20 cellular contexts compared by ENCODE assay signal in the genomic region with DNA sequence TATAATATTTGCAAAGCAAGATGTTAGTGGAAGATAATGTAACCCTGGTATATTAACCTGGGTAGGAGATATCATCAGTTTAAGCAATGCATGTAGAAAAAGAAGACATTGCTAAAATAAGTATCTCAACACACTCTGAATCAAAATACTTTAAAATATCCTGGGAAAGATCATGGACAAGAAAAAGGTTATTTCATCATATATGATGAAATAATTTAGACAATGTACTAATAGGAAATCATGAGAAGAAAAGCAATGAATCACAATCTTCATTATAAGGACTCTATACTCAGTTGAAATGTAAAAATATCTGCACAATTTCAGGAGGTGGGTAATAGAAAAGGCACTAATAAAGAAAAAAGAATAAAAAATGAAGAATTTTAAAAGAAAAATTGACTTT.
A peak's percentile ranks its signal among the peaks of the same experiment; 100 is the strongest.
DNase-seq lines count a peak whose midpoint lies in the region; ATAC-seq, FAIRE-seq and TF ChIP-seq lines count a peak whose summit lies in the region.
"Had no signal": no experiment of that assay in that cellular context is flagged by ENCODE, and none has a peak within 500 bp of the region (broad histone marks: within the 10 kb centered on the region; RNA-seq: fewer than 3 reads in every experiment).

No MANE protein-coding gene starts in this region.

- no peak overlapping the region for H2AFZ ChIP-seq in K562 (ENCODE audit: low read depth, low read length)

- POLR2A ChIA-PET in K562 (lab: Yijun Ruan, JAX) = no interaction called here

- intact Hi-C loops in K562 (cut with micrococcal nuclease) (no loop called here), right lobe of liver (cut with DNase I) (no loop called here)

- no peak for TF ChIP-seq POLR2A in K562 (conservative IDR thresholded peaks at IDR 0.05)
- no peak for TF ChIP-seq POLR2A in right lobe of liver (IDR thresholded peaks at IDR 0.05)

- BruUV-seq in K562 (replicated peaks; lab: Mats Ljungman, UMichigan) = no TSS peak

- H3K4me1 ChIP-seq in K562 (replicated peaks in 1 of 2; ENCODE audit: control insufficient read depth in 2 of 2, insufficient read depth in 2 of 2, low read length in 2 of 2) (no peaks in the 10 kb centered on the region), right lobe of liver (peaks cover 0 to 74% (median 13%) of the 10 kb centered on the region in 4 donors)

- no peaks in the 10 kb centered on the region for H4K20me1 ChIP-seq in K562 (replicated peaks; ENCODE audit: control insufficient read depth, insufficient read depth, low read length)

- DNase-seq in HCEC 1CT (peak; percentile 3), K562 (ENCODE audit: extremely low read depth in 1 of 4, low spot score in 3 of 4) (no peak), epithelial cell of prostate (ENCODE audit: low read depth, low spot score) (no peak), right lobe of liver (no peak), Kasumi-1 (lab: John Stamatoyannopoulos, UW) (no peak), NOMO-1 treated with dmso at 0.1 percent for 144 hours (lab: John Stamatoyannopoulos, UW; ENCODE audit: unreplicated experiment) (no peak)
- DNase-seq: C1 segment of cervical spinal cord; Calu3; CD4-positive, alpha-beta T cell; DMS 273 treated with DMSO at 0.1 percent for 48 hours; GOT3; H9; HFFc6; IMR-90 had no signal

- H3K36me3 ChIP-seq in K562 (ENCODE audit: control insufficient read depth, insufficient read depth, low read length) (no peaks in the 10 kb centered on the region), right lobe of liver (no peaks in the 10 kb centered on the region)

- H3K4me3 ChIP-seq in K562 = no peak overlapping the region
- H3K4me3 ChIP-seq in right lobe of liver = no peak overlapping the region
- H3K4me3 ChIP-seq: GM12878 had no signal

- no peaks in the 10 kb centered on the region for H3K9me1 ChIP-seq in K562 (ENCODE audit: control insufficient read depth, insufficient read depth, low read length)

- no peak overlapping the region for H3K9ac ChIP-seq in K562 (ENCODE audit: insufficient read depth in 1 of 2, low read depth in 2 of 2, low read length in 2 of 2)

- no peak for ATAC-seq in K562
- ATAC-seq in right lobe of liver = no peak
- no peak for ATAC-seq in GM21390 (IDR thresholded peaks at IDR 0.05; ENCODE audit: unreplicated experiment)
- ATAC-seq in HG03342 (IDR thresholded peaks at IDR 0.05; ENCODE audit: unreplicated experiment) = no peak
- ATAC-seq: GM12878 had no signal

- no peaks in the 10 kb centered on the region for H3K9me3 ChIP-seq in K562 (replicated peaks; ENCODE audit: control insufficient read depth, insufficient read depth, low read depth, low read length)
- no peaks in the 10 kb centered on the region for H3K9me3 ChIP-seq in right lobe of liver

- no peaks in the 10 kb centered on the region for H3K79me2 ChIP-seq in K562 (ENCODE audit: control insufficient read depth, insufficient read depth, low read length)

- in situ Hi-C loops in K562 (cut with MboI) = loop anchor here (10.0 kb wide), 1 partner anchor 125 kb away; no protein-coding TSS in a partner anchor

- CTCF ChIA-PET in K562 (lab: Yijun Ruan, JAX; ENCODE audit: low intra/inter-chr PET ratio) = no interaction called here

- H3K27ac ChIP-seq in K562 (ENCODE audit: extremely low read depth, low read depth, low read length) = no peak overlapping the region
- H3K27ac ChIP-seq in epithelial cell of prostate = peak overlapping the region; percentile 8
- H3K27ac ChIP-seq in right lobe of liver = peak overlapping the region; percentile 35 to 83 (median 73)
- H3K27ac ChIP-seq: HL-60 had no signal

- FAIRE-seq in K562 (lab: Jason Lieb, UNC) = no peak
- FAIRE-seq: A204.1, GM12878, GM18507 had no signal

- TF ChIP-seq CTCF in K562 (IDR thresholded peaks at IDR 0.05 in 2 of 3, conservative IDR thresholded peaks at IDR 0.05 in 1 of 3; ENCODE audit: insufficient read depth in 2 of 3, low read depth in 1 of 3, low read length in 3 of 3) = no peak
- TF ChIP-seq CTCF in right lobe of liver (IDR thresholded peaks at IDR 0.05) = no peak

- H3K27me3 ChIP-seq in K562 (ENCODE audit: control insufficient read depth in 2 of 2, insufficient read depth in 2 of 2, low read length in 2 of 2) = no peaks in the 10 kb centered on the region
- no peaks in the 10 kb centered on the region for H3K27me3 ChIP-seq in right lobe of liver

- no peak for TF ChIP-seq RAD21 in K562 (CRISPR knock-in tag; conservative IDR thresholded peaks at IDR 0.05 in 1 of 2, IDR thresholded peaks at IDR 0.05 in 1 of 2)

- no peak overlapping the region for H3K4me2 ChIP-seq in K562 (ENCODE audit: insufficient read depth, low read length)

- TF ChIP-seq EP300 in K562 (IDR thresholded peaks at IDR 0.05; ENCODE audit: low read length) = no peak

TF ChIP-seq in K562, 482 proteins besides CTCF, POLR2A, EP300 and RAD21:
- TF ChIP-seq CBFA2T2 (conservative IDR thresholded peaks at IDR 0.05) (no peak), TOE1 (IDR thresholded peaks at IDR 0.05; ENCODE audit: borderline replicate concordance) (no peak), TOE1 (CRISPR knock-in tag; IDR thresholded peaks at IDR 0.05; ENCODE audit: borderline replicate concordance, low read depth) (no peak), CEBPG (CRISPR knock-in tag; IDR thresholded peaks at IDR 0.05) (no peak), CEBPG (tag; conservative IDR thresholded peaks at IDR 0.05 in 1 of 2, IDR thresholded peaks at IDR 0.05 in 1 of 2) (peak; percentile 43 to 64; a peak in 3 of 4 replicates), ARHGAP35 (IDR thresholded peaks at IDR 0.05; ENCODE audit: partially characterized antibody) (no peak), SIN3A (IDR thresholded peaks at IDR 0.05; ENCODE audit: borderline replicate concordance in 2 of 2, control insufficient read depth in 1 of 2, low read depth in 2 of 2, low read length in 2 of 2) (no peak), CEBPB (tag; IDR thresholded peaks at IDR 0.05) (peak; percentile 45), SMARCB1 (IDR thresholded peaks at IDR 0.05; ENCODE audit: insufficient read length, low read depth) (no peak)
